In genomic region chr18:32157580-32157979, GRCh38 we compare ENCODE assay signal across 1 cellular context.
TF ChIP-seq lines count a peak whose summit lies in the region.

No MANE protein-coding gene starts in this region.

TF ChIP-seq in SK-N-SH treated with all-trans-retinoic acid at 6 μM for 48 hours, 23 proteins besides CTCF, POLR2A, EP300 and RAD21 (continued from another document):
- no peak for TF ChIP-seq PATZ1 (CRISPR knock-in tag; IDR thresholded peaks at IDR 0.05; ENCODE audit: borderline replicate concordance)
- no peak for TF ChIP-seq RARB (CRISPR knock-in tag; IDR thresholded peaks at IDR 0.05)
- TF ChIP-seq GLIS3 (CRISPR knock-in tag; IDR thresholded peaks at IDR 0.05) = no peak
- TF ChIP-seq ZC3H10 (CRISPR knock-in tag; IDR thresholded peaks at IDR 0.05) = no peak
TF ChIP-seq in SK-N-SH treated with all-trans-retinoic acid at 6 μM for 48 hours: peak in this region for 0.
